ENCODE assay signal across 1 cellular context in genomic region chrX:18425199-18426003, GRCh38.
TF ChIP-seq lines count a peak whose summit lies in the region.

Gene CDKL5, plus strand, starts transcription at chrX:18425608. Its CDS starts 81,489 bp downstream, at chrX:18507097.

TF ChIP-seq in K562, 482 proteins besides CTCF, POLR2A, EP300 and RAD21 (continued from another document):
- TF ChIP-seq, protein P1, sequence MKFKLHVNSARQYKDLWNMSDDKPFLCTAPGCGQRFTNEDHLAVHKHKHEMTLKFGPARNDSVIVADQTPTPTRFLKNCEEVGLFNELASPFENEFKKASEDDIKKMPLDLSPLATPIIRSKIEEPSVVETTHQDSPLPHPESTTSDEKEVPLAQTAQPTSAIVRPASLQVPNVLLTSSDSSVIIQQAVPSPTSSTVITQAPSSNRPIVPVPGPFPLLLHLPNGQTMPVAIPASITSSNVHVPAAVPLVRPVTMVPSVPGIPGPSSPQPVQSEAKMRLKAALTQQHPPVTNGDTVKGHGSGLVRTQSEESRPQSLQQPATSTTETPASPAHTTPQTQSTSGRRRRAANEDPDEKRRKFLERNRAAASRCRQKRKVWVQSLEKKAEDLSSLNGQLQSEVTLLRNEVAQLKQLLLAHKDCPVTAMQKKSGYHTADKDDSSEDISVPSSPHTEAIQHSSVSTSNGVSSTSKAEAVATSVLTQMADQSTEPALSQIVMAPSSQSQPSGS (CRISPR knock-in tag; IDR thresholded peaks at IDR 0.05), result no peak
- TF ChIP-seq CEBPB (tag; IDR thresholded peaks at IDR 0.05) (no peak), CEBPZ (IDR thresholded peaks at IDR 0.05; ENCODE audit: borderline replicate concordance, low read depth, low read length) (no peak)
TF ChIP-seq in K562: peak in this region for 31.
